In the genomic region with DNA sequence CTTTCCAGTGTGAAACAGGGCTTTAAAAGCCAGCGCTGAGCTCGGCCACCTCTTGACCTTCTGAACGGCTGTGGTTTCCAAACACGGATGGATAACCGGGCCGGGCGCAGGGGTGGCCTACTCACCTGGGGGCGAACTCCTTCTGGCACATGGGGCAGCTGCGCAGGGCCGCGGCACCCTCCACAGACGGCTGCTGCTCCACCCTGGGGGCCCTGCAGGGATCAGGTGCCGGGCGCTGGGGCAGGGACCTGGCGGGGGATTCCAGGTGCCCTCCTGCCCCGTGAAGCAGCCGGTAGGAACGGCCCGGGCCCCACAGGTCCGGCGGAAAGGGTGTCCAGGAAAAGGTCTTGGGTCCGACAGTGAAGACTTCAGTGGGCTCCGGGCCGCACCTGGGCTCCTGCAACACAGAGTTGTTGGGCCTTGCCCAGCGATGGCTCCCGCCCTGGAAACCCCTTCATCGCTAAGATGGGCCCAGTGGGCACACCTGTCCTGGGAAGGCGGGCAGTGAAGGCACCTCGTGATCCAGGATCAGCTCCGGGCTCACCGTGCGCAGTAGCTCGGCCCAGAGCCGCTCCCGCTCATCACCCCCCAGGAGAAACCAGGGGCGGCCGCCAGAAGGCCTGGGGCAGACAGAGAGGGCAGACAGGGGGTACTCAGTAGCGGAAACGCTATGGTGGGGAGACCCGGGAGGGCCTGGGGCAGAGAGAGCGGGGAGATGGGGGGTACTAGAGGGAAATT, we compare ENCODE assay signal across 7 cellular contexts. TPM values are rescaled to one million over a fixed set of nuclear protein-coding genes. Genes with fewer than 3 reads are reported as not detected.
DNase-seq lines count a peak whose midpoint lies in the region; ATAC-seq and TF ChIP-seq lines count a peak whose summit lies in the region.

No MANE protein-coding gene starts in this region.

- ATAC-seq in T-cell (replicated peaks in 1 of 4): no peak

- no peak overlapping the region for H3K18ac ChIP-seq in H9 (ENCODE audit: insufficient read length, low read depth, low read length)

- DNase-seq in H9 (no peak), T-cell (no peak), glomerular visceral epithelial cell (ENCODE audit: extremely low spot score) (peak; percentile 31), NCI-H187 (lab: John Stamatoyannopoulos, UW) (no peak), GOT3 (lab: John Stamatoyannopoulos, UW) (no peak), hypothalamus (lab: John Stamatoyannopoulos, UW) (no peak)

- H2AK5ac ChIP-seq in H9 (ENCODE audit: insufficient read length, low read length): no peak overlapping the region

- CTCF ChIA-PET in T-cell (lab: Charles Lee): no interaction called here

- H3K27me3 ChIP-seq in H9 (ENCODE audit: insufficient read depth, low read length) (no peaks in the 10 kb centered on the region), skeletal muscle satellite cell (ENCODE audit: control insufficient read depth, insufficient read depth, low read length) (no peaks in the 10 kb centered on the region)

- H3K9ac ChIP-seq in H9 (ENCODE audit: extremely low read depth, insufficient read length, low read length) (peak overlapping the region; percentile 57), skeletal muscle satellite cell (ENCODE audit: low read depth, low read length) (peak overlapping the region; percentile 67)

- H3K79me1 ChIP-seq in H9 (ENCODE audit: insufficient read depth, low read depth, low read length, poor library complexity, severe bottlenecking): no peaks in the 10 kb centered on the region

- H4K5ac ChIP-seq in H9 (ENCODE audit: insufficient read length, low read depth, low read length): no peak overlapping the region

- H3K4me1 Mint-ChIP-seq in H9: peaks cover 10 to 12% of the 10 kb centered on the region in 2 experiments; a peak in 3 of 4 replicates
- H3K4me1 Mint-ChIP-seq in T-cell: peaks cover 18 to 29% (median 28%) of the 10 kb centered on the region in 3 donors

- no peak overlapping the region for H3K4ac ChIP-seq in H9 (ENCODE audit: low read depth, low read length)

- H3K23me2 ChIP-seq in H9 (ENCODE audit: insufficient read length, low read depth, low read length, poor library complexity, severe bottlenecking): peaks cover 5% of the 10 kb centered on the region

- POLR2A ChIA-PET in T-cell (lab: Charles Lee): no interaction called here

- H2BK20ac ChIP-seq in H9 (ENCODE audit: low read depth, low read length, poor library complexity, severe bottlenecking): no peak overlapping the region

- peak overlapping the region; percentile 32 for H2BK12ac ChIP-seq in H9 (ENCODE audit: insufficient read length, low read depth, low read length)

- no peak for TF ChIP-seq CTCF in H9 (conservative IDR thresholded peaks at IDR 0.05)

- H2BK15ac ChIP-seq in H9 (ENCODE audit: low read depth, low read length): no peak overlapping the region

- no peak overlapping the region; the same call in 1 of the 2 replicates for H3K14ac ChIP-seq in H9 (ENCODE audit: insufficient read depth, low read length)

- H3K36me3 ChIP-seq in skeletal muscle satellite cell (ENCODE audit: insufficient read depth, low read length): peaks cover 6% of the 10 kb centered on the region

- H3K4me2 ChIP-seq in H9 (ENCODE audit: insufficient read depth, insufficient read length, low read length) (peak overlapping the region; percentile 68), skeletal muscle satellite cell (ENCODE audit: low read length) (peak overlapping the region; percentile 96)

- no peaks in the 10 kb centered on the region for H3K27me3 Mint-ChIP-seq in H9 (ENCODE audit: low read depth)
- no peaks in the 10 kb centered on the region for H3K27me3 Mint-ChIP-seq in T-cell

- H3K9me3 Mint-ChIP-seq in H9 (no peaks in the 10 kb centered on the region), T-cell (no peaks in the 10 kb centered on the region)

- peak overlapping the region; percentile 77 for H3K4me3 ChIP-seq in skeletal muscle satellite cell (ENCODE audit: low read length)

- H3K56ac ChIP-seq in H9 (ENCODE audit: insufficient read length, low read depth, low read length): no peak overlapping the region

- H3T11ph ChIP-seq in H9 (ENCODE audit: low read length): no peak overlapping the region

- H3K9me3 ChIP-seq in H9 (ENCODE audit: control insufficient read depth, low read depth, low read length) (no peaks in the 10 kb centered on the region), skeletal muscle satellite cell (replicated peaks; ENCODE audit: low read length) (no peaks in the 10 kb centered on the region)

- no peak overlapping the region for H3K23ac ChIP-seq in H9 (ENCODE audit: insufficient read length, low read depth, low read length)

- H4K8ac ChIP-seq in H9 (replicated peaks; ENCODE audit: insufficient read length, low read depth, low read length): no peak overlapping the region

- no peak overlapping the region for H2BK120ac ChIP-seq in H9 (ENCODE audit: low read depth, low read length, poor library complexity, severe bottlenecking)

- no peak overlapping the region for H4K91ac ChIP-seq in H9 (ENCODE audit: insufficient read length, low read depth, low read length)

- WGBS in H9 (ENCODE audit: extremely low coverage, insufficient read length, low lambda C conversion rate): no CpG with 5 or more reads among the region's 41 CpGs

- H3K79me2 ChIP-seq in H9 (ENCODE audit: insufficient read depth, low read length): no peaks in the 10 kb centered on the region; the same call in 1 of the 2 replicates

- H3K36me3 Mint-ChIP-seq in H9 (ENCODE audit: insufficient read depth in 1 of 3, low read depth in 3 of 3) (peaks cover 6 to 12% (median 11%) of the 10 kb centered on the region in 3 experiments; a peak in 6 of 7 replicates), T-cell (no peaks in the 10 kb centered on the region)

- H3K4me1 ChIP-seq in H9 (ENCODE audit: insufficient read depth, low read length) (no peaks in the 10 kb centered on the region), skeletal muscle satellite cell (ENCODE audit: control insufficient read depth, insufficient read depth, low read length) (peaks cover 55% of the 10 kb centered on the region)

- H3K27ac ChIP-seq in H9 (ENCODE audit: insufficient read length, low read depth, low read length): no peak overlapping the region

- H3K4me3 Mint-ChIP-seq in H9 (peak overlapping the region; percentile 66 to 79), T-cell (peak overlapping the region; percentile 55 to 75 (median 57))

- no peaks in the 10 kb centered on the region for H4K20me1 ChIP-seq in H9 (ENCODE audit: control insufficient read depth, insufficient read depth, insufficient read length)

- no peak overlapping the region for H2AFZ ChIP-seq in H9 (ENCODE audit: low read length)

- H3K27ac Mint-ChIP-seq in H9 (peak overlapping the region in 1 of 3 experiments; percentile 52; a peak in 1 of 7 replicates), T-cell (peak overlapping the region in 1 of 2 donors; percentile 44)

- H2BK5ac ChIP-seq in H9 (ENCODE audit: insufficient read length, low read length): no peak overlapping the region

RNA-seq across cellular contexts. Expression of a gene that starts 0.9 kb away (rescaled TPM):
- 119 and 125 TPM in 2 replicates for total RNA-seq in H9 (2021)
- 10 to 100 TPM; 52.9 to 74.8 (median 68.2) TPM for total RNA-seq in T-cell
- 14.2 and 22.3 TPM in 2 replicates for total RNA-seq in skeletal muscle satellite cell (2012; rRNA removed)

RNA-seq across cellular contexts. Expression of a gene that starts 34.4 kb away (rescaled TPM):
- 88.8 and 89.5 TPM in 2 replicates for total RNA-seq in H9 (2021)
- total RNA-seq in T-cell: 100 to 1,000 TPM; 137 to 299 (median 157) TPM
- total RNA-seq in skeletal muscle satellite cell (2012; rRNA removed): 16.7 and 24.0 TPM in 2 replicates
